In the genomic region with DNA sequence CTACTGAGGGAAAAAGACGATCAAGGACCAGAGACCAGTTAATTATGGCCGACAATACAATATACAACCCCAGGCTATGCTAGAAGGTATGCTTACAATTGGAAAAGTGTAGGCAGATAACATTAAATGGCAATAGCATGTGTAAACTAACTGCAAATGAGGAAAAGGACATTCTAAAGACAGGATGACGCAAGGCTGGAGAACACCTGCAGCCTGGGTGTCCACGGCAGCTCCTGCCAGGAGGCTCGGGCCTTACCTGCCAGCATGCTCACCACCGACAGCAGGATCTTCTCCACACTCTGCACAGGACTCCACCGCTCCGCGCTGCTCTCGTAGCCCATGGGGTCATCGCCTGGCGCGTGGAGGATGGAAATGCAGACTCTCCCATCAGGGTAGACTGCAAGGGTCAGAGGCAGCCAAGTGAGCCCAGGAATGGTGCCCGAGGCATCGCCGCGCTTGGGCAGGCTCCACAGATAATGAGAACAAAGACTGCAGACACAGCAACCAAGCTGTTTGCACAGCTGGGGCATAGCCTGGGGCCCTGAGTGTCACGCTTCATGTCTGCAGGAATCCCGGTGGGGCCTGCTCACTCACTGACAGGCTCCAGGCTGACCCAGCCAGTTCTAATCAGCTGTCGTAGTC, we compare ENCODE assay signal across 14 cellular contexts. TPM values are rescaled to one million over a fixed set of nuclear protein-coding genes. Genes with fewer than 3 reads are reported as not detected.
DNase-seq lines count a peak whose midpoint lies in the region; ATAC-seq, FAIRE-seq and TF ChIP-seq lines count a peak whose summit lies in the region.
"Had no signal": no experiment of that assay in that cellular context is flagged by ENCODE, and none has a peak within 500 bp of the region (broad histone marks: within the 10 kb centered on the region; RNA-seq: fewer than 3 reads in every experiment).

No MANE protein-coding gene starts in this region.

- H3K9me3 Mint-ChIP-seq in stimulated activated effector memory CD8-positive, alpha-beta T cell treated with anti-CD3 and anti-CD28 coated beads, Interleukin-12 subunit alpha, Interleukin-12 subunit beta, amount 100 ng/mL, for 72 hours, result no peaks in the 10 kb centered on the region
- H3K9me3 Mint-ChIP-seq: activated B cell treated with CpG ODN at 0.5 μM for 24 hours; activated T-cell treated with anti-CD3 and anti-CD28 coated beads, Interleukin-2, amount 50 U/mL, for 72 hours; naive B cell had no signal

- ATAC-seq in stimulated activated effector memory CD8-positive, alpha-beta T cell treated with anti-CD3 and anti-CD28 coated beads, Interleukin-12 subunit alpha, Interleukin-12 subunit beta, amount 100 ng/mL, for 72 hours, result no peak
- ATAC-seq in GM21447 (IDR thresholded peaks at IDR 0.05; ENCODE audit: unreplicated experiment), result no peak
- ATAC-seq: activated T-cell treated with anti-CD3 and anti-CD28 coated beads, Interleukin-2, amount 50 U/mL, for 72 hours; body of pancreas; Right ventricle myocardium inferior had no signal

- H3K36me3 ChIP-seq in tibial nerve, result peaks cover 0 to 80% (median 15%) of the 10 kb centered on the region in 3 donors

- H3K4me3 ChIP-seq in LNCaP clone FGC (ENCODE audit: low read depth, low read length) (peak overlapping the region; percentile 31), tibial nerve (no peak overlapping the region)
- H3K4me3 ChIP-seq: body of pancreas, esophagus muscularis mucosa had no signal

- no peak for TF ChIP-seq EP300 in tibial nerve (IDR thresholded peaks at IDR 0.05)

- H3K27ac Mint-ChIP-seq in stimulated activated effector memory CD8-positive, alpha-beta T cell treated with anti-CD3 and anti-CD28 coated beads, Interleukin-12 subunit alpha, Interleukin-12 subunit beta, amount 100 ng/mL, for 72 hours, result peak overlapping the region; percentile 87
- H3K27ac Mint-ChIP-seq: activated B cell treated with CpG ODN at 0.5 μM for 24 hours; activated T-cell treated with anti-CD3 and anti-CD28 coated beads, Interleukin-2, amount 50 U/mL, for 72 hours had no signal

- no peak overlapping the region for H3K27ac ChIP-seq in tibial nerve
- H3K27ac ChIP-seq: body of pancreas, esophagus muscularis mucosa had no signal

- H3K4me1 ChIP-seq in tibial nerve, result no peaks in the 10 kb centered on the region
- H3K4me1 ChIP-seq: esophagus muscularis mucosa had no signal

- DNase-seq in LNCaP clone FGC (ENCODE audit: low read depth), result peak; percentile 94
- DNase-seq in NCI-H510A treated with DMSO at 0.1 percent for 48 hours (lab: John Stamatoyannopoulos, UW), result peak; percentile 62
- peak; percentile 29 for DNase-seq in foreskin melanocyte
- no peak for DNase-seq in stimulated activated effector memory CD8-positive, alpha-beta T cell treated with anti-CD3 and anti-CD28 coated beads, Interleukin-12 subunit alpha, Interleukin-12 subunit beta, amount 100 ng/mL, for 72 hours (ENCODE audit: low spot score in 2 of 2)
- DNase-seq in tibial nerve (ENCODE audit: low spot score in 2 of 2), result no peak
- no peak for DNase-seq in D721Med (ENCODE audit: insufficient read length, low spot score)
- DNase-seq: activated B cell treated with CpG ODN at 0.5 μM for 24 hours; activated T-cell treated with anti-CD3 and anti-CD28 coated beads, Interleukin-2, amount 50 U/mL, for 72 hours; EL; naive B cell had no signal

- FAIRE-seq in D721Med (lab: Jason Lieb, UNC), result no peak

- WGBS in tibial nerve, 2 donors, result 78 to 84% methylated on average over 20 of the region's 20 CpGs

- no peaks in the 10 kb centered on the region for H3K9me3 ChIP-seq in tibial nerve
- H3K9me3 ChIP-seq: body of pancreas, esophagus muscularis mucosa had no signal

- peaks cover 86% of the 10 kb centered on the region for H3K36me3 Mint-ChIP-seq in stimulated activated effector memory CD8-positive, alpha-beta T cell treated with anti-CD3 and anti-CD28 coated beads, Interleukin-12 subunit alpha, Interleukin-12 subunit beta, amount 100 ng/mL, for 72 hours

- no peak overlapping the region for H3K4me3 Mint-ChIP-seq in stimulated activated effector memory CD8-positive, alpha-beta T cell treated with anti-CD3 and anti-CD28 coated beads, Interleukin-12 subunit alpha, Interleukin-12 subunit beta, amount 100 ng/mL, for 72 hours
- H3K4me3 Mint-ChIP-seq: activated B cell treated with CpG ODN at 0.5 μM for 24 hours; activated T-cell treated with anti-CD3 and anti-CD28 coated beads, Interleukin-2, amount 50 U/mL, for 72 hours; naive B cell had no signal

- H3K27me3 ChIP-seq in tibial nerve, result no peaks in the 10 kb centered on the region
- H3K27me3 ChIP-seq: body of pancreas, esophagus muscularis mucosa had no signal

- no peak for TF ChIP-seq CTCF in LNCaP clone FGC (IDR thresholded peaks at IDR 0.05; ENCODE audit: control insufficient read depth, extremely low read depth, insufficient read depth)
- no peak for TF ChIP-seq CTCF in tibial nerve (IDR thresholded peaks at IDR 0.05)
- TF ChIP-seq CTCF in D721Med (IDR thresholded peaks at IDR 0.05; ENCODE audit: insufficient read depth, missing control alignments), result no peak

- TF ChIP-seq POLR2A in tibial nerve (IDR thresholded peaks at IDR 0.05), result no peak

- peaks cover 13% of the 10 kb centered on the region for H3K4me1 Mint-ChIP-seq in stimulated activated effector memory CD8-positive, alpha-beta T cell treated with anti-CD3 and anti-CD28 coated beads, Interleukin-12 subunit alpha, Interleukin-12 subunit beta, amount 100 ng/mL, for 72 hours
- H3K4me1 Mint-ChIP-seq: activated B cell treated with CpG ODN at 0.5 μM for 24 hours had no signal

RNA-seq across cellular contexts. Expression of a gene that starts 28.2 kb away (rescaled TPM):
- total RNA-seq in tibial nerve, result 100 to 1,000 TPM in 2 of 4 donors, 10 to 100 TPM in 2; 89.4 to 165 (median 99.3) TPM

RNA-seq across cellular contexts. Expression of a gene that starts 44.5 kb away (rescaled TPM):
- 10 to 100 TPM; 59.9 to 70.8 (median 62.1) TPM for total RNA-seq in tibial nerve

Comparison
In these comparisons a context has a peak if more than half of its experiments do, and no peak if none do; other contexts are left out.
1. DNase-seq: peak in LNCaP clone FGC (single experiment), NCI-H510A treated with DMSO at 0.1 percent for 48 hours (single experiment) and foreskin melanocyte (single experiment); none in stimulated activated effector memory CD8-positive, alpha-beta T cell treated with anti-CD3 and anti-CD28 coated beads, Interleukin-12 subunit alpha, Interleukin-12 subunit beta, amount 100 ng/mL, for 72 hours (0 of 2), tibial nerve (0 of 2) and D721Med (single experiment).